ENCODE assay signal across 8 cellular contexts in genomic region chr9:37464006-37464405, GRCh38. TPM values are rescaled to one million over a fixed set of nuclear protein-coding genes. Genes with fewer than 3 reads are reported as not detected.
A peak's percentile ranks its signal among the peaks of the same experiment; 100 is the strongest.
DNase-seq lines count a peak whose midpoint lies in the region; ATAC-seq, FAIRE-seq and TF ChIP-seq lines count a peak whose summit lies in the region.

No MANE protein-coding gene starts in this region.

- intact Hi-C loops in stomach (cut with DNase I; ENCODE audit: low total_unique reads): no loop called here

- H3K4me3 ChIP-seq in iPS-18c (ENCODE audit: insufficient read depth, low read depth, low read length): peak overlapping the region; percentile 59
- peak overlapping the region; percentile 80 to 97 (median 92) for H3K4me3 ChIP-seq in stomach

- no peaks in the 10 kb centered on the region for H3K27me3 Mint-ChIP-seq in T-helper 1 cell treated with Interleukin-12 subunit alpha and Interleukin-12 subunit beta and Interleukin-4 antibody, amounts not matched to agents 30 μg/mL and 1 μg/mL, for 36 hours (ENCODE audit: low read depth)
- H3K27me3 Mint-ChIP-seq in activated T-helper 17 cell treated with anti-CD3 and anti-CD28 coated beads, Interleukin-2, amount 50 U/mL, for 72 hours: no peaks in the 10 kb centered on the region

- H3K9me3 Mint-ChIP-seq in T-helper 1 cell treated with Interleukin-12 subunit alpha and Interleukin-12 subunit beta and Interleukin-4 antibody, amounts not matched to agents 30 μg/mL and 1 μg/mL, for 36 hours: no peaks in the 10 kb centered on the region
- H3K9me3 Mint-ChIP-seq in activated T-helper 17 cell treated with anti-CD3 and anti-CD28 coated beads, Interleukin-2, amount 50 U/mL, for 72 hours: no peaks in the 10 kb centered on the region

- WGBS in stomach, 5 donors: 21 to 29% (median 24%) methylated on average over 3 of the region's 3 CpGs

- H3K4me1 Mint-ChIP-seq in T-helper 1 cell treated with Interleukin-12 subunit alpha and Interleukin-12 subunit beta and Interleukin-4 antibody, amounts not matched to agents 30 μg/mL and 1 μg/mL, for 36 hours (ENCODE audit: low read depth): peaks cover 22% of the 10 kb centered on the region
- H3K4me1 Mint-ChIP-seq in activated T-helper 17 cell treated with anti-CD3 and anti-CD28 coated beads, Interleukin-2, amount 50 U/mL, for 72 hours: peaks cover 16% of the 10 kb centered on the region

- peak overlapping the region; percentile 96 for H3K4me3 Mint-ChIP-seq in T-helper 1 cell treated with Interleukin-12 subunit alpha and Interleukin-12 subunit beta and Interleukin-4 antibody, amounts not matched to agents 30 μg/mL and 1 μg/mL, for 36 hours
- peak overlapping the region; percentile 90 for H3K4me3 Mint-ChIP-seq in activated T-helper 17 cell treated with anti-CD3 and anti-CD28 coated beads, Interleukin-2, amount 50 U/mL, for 72 hours

- peak overlapping the region; percentile 98 for H3K27ac Mint-ChIP-seq in T-helper 1 cell treated with Interleukin-12 subunit alpha and Interleukin-12 subunit beta and Interleukin-4 antibody, amounts not matched to agents 30 μg/mL and 1 μg/mL, for 36 hours
- peak overlapping the region; percentile 95 for H3K27ac Mint-ChIP-seq in activated T-helper 17 cell treated with anti-CD3 and anti-CD28 coated beads, Interleukin-2, amount 50 U/mL, for 72 hours

- FAIRE-seq in GM12892 (lab: Jason Lieb, UNC): no peak

- peaks cover 14 to 50% (median 42%) of the 10 kb centered on the region in 4 donors for H3K4me1 ChIP-seq in stomach

- peak overlapping the region in 4 of 5 donors; percentile 98 to 100 (median 100) for H3K27ac ChIP-seq in stomach

- no peak for TF ChIP-seq EP300 in stomach (IDR thresholded peaks at IDR 0.05)

- ATAC-seq in activated T-helper 17 cell treated with anti-CD3 and anti-CD28 coated beads, Interleukin-2, amount 50 U/mL, for 72 hours (replicated peaks): no peak
- no peak for ATAC-seq in HG02885 (IDR thresholded peaks at IDR 0.05; ENCODE audit: poor library complexity, unreplicated experiment)

- DNase-seq in T-helper 1 cell (no peak), stomach (no peak), GM12892 (ENCODE audit: insufficient read length) (no peak), RPMI8226 (no peak)

- TF ChIP-seq POLR2A in stomach (IDR thresholded peaks at IDR 0.05) (no peak), GM12892 (IDR thresholded peaks at IDR 0.05; ENCODE audit: low read depth, low read length) (no peak)

- no peaks in the 10 kb centered on the region for H3K36me3 ChIP-seq in stomach

- peaks cover 5% of the 10 kb centered on the region for H3K36me3 Mint-ChIP-seq in T-helper 1 cell treated with Interleukin-12 subunit alpha and Interleukin-12 subunit beta and Interleukin-4 antibody, amounts not matched to agents 30 μg/mL and 1 μg/mL, for 36 hours (ENCODE audit: low read depth)
- peaks cover 30% of the 10 kb centered on the region for H3K36me3 Mint-ChIP-seq in activated T-helper 17 cell treated with anti-CD3 and anti-CD28 coated beads, Interleukin-2, amount 50 U/mL, for 72 hours (ENCODE audit: low read depth)

- H3K27me3 ChIP-seq in stomach: no peaks in the 10 kb centered on the region

- H3K9me3 ChIP-seq in iPS-18c (ENCODE audit: control insufficient read depth, insufficient read depth, low read length): no peaks in the 10 kb centered on the region
- H3K9me3 ChIP-seq in stomach: no peaks in the 10 kb centered on the region

- TF ChIP-seq CTCF in stomach (IDR thresholded peaks at IDR 0.05): no peak

RNA-seq across cellular contexts. Expression of gene ZBTB5, which starts 1.2 kb away (rescaled TPM):
- total RNA-seq in activated T-helper 17 cell treated with anti-CD3 and anti-CD28 coated beads, Interleukin-2, amount 50 U/mL, for 72 hours: 10 to 100 TPM in 1 of 2 donors, 1 to 10 TPM in 1; 7.7 to 13.8 TPM
- total RNA-seq in stomach: 10 to 100 TPM in 3 of 5 donors, 1 to 10 TPM in 1, not detected in 1; 6.7 to 16.5 (median 13.8) TPM
- polyA plus RNA-seq in stomach: 1 to 10 TPM; 2.2 to 3.9 (median 2.6) TPM
- 9.7 TPM for polyA plus RNA-seq in GM12892 (2012; ENCODE audit: missing spikeins)

RNA-seq across cellular contexts. Expression of gene POLR1E, which starts 21.7 kb away (rescaled TPM):
- total RNA-seq in activated T-helper 17 cell treated with anti-CD3 and anti-CD28 coated beads, Interleukin-2, amount 50 U/mL, for 72 hours: 10 to 100 TPM; 57.3 to 65.1 TPM
- total RNA-seq in stomach: 10 to 100 TPM in 4 of 5 donors, 1 to 10 TPM in 1; 5.5 to 26.4 (median 19.8) TPM
- 10 to 100 TPM; 14.8 to 21.5 (median 17.3) TPM for polyA plus RNA-seq in stomach
- 37.6 TPM for polyA plus RNA-seq in GM12892 (2012; ENCODE audit: missing spikeins)

RNA-seq across cellular contexts. Expression of gene GRHPR, which starts 41.5 kb away (rescaled TPM):
- total RNA-seq in activated T-helper 17 cell treated with anti-CD3 and anti-CD28 coated beads, Interleukin-2, amount 50 U/mL, for 72 hours: 10 to 100 TPM; 46.4 to 47.0 TPM
- total RNA-seq in stomach: 100 to 1,000 TPM in 1 of 5 donors, 10 to 100 TPM in 4; 48.7 to 107 (median 76.8) TPM
- 100 to 1,000 TPM in 1 of 3 donors, 10 to 100 TPM in 2; 76.3 to 111 (median 86.0) TPM for polyA plus RNA-seq in stomach
- 134 TPM for polyA plus RNA-seq in GM12892 (2012; ENCODE audit: missing spikeins)
